ENCODE assay signal across 2 cellular contexts in genomic region chr1:31199301-31199790, GRCh38.
TF ChIP-seq lines count a peak whose summit lies in the region.

No MANE protein-coding gene starts in this region.

TF ChIP-seq in HepG2, 621 proteins besides CTCF, POLR2A, EP300 and RAD21:
- TF ChIP-seq ZNF768 (CRISPR knock-in tag; IDR thresholded peaks at IDR 0.05) (0 out of 2 replicates have a peak, but pooled peaks have one; percentile 43), ZNF530 (CRISPR knock-in tag; IDR thresholded peaks at IDR 0.05; ENCODE audit: low read depth) (no peak)
TF ChIP-seq in HepG2: peak in this region for 1.

TF ChIP-seq in H1, 55 proteins besides CTCF, POLR2A, EP300 and RAD21:
- TF ChIP-seq SP4 (IDR thresholded peaks at IDR 0.05; ENCODE audit: low read length) (no peak), CBX8 (IDR thresholded peaks at IDR 0.05; ENCODE audit: borderline replicate concordance, low read depth, low read length) (no peak), BRCA1 (IDR thresholded peaks at IDR 0.05; ENCODE audit: low read depth, low read length) (no peak), ASH2L (IDR thresholded peaks at IDR 0.05; ENCODE audit: low read length) (no peak), CTBP2 (IDR thresholded peaks at IDR 0.05; ENCODE audit: borderline replicate concordance, insufficient read depth, insufficient read length, low read length) (no peak), MAFK (IDR thresholded peaks at IDR 0.05; ENCODE audit: low read depth, low read length) (no peak), GABPA (IDR thresholded peaks at IDR 0.05; ENCODE audit: borderline replicate concordance, insufficient read depth, low read length) (no peak), KDM1A (IDR thresholded peaks at IDR 0.05; ENCODE audit: borderline replicate concordance, low read length) (no peak), TCF12 (IDR thresholded peaks at IDR 0.05; ENCODE audit: low read depth, low read length) (no peak), JUND (IDR thresholded peaks at IDR 0.05; ENCODE audit: low read length) (no peak), CHD1 (IDR thresholded peaks at IDR 0.05; ENCODE audit: low read depth, low read length) (no peak), BACH1 (IDR thresholded peaks at IDR 0.05; ENCODE audit: low read length) (no peak), SAP30 (IDR thresholded peaks at IDR 0.05; ENCODE audit: insufficient read depth, insufficient replicate concordance, low read length) (no peak), ATF3 (IDR thresholded peaks at IDR 0.05; ENCODE audit: insufficient read depth, low read depth, low read length) (no peak), CBX5 (IDR thresholded peaks at IDR 0.05; ENCODE audit: low read depth, low read length) (no peak)
- TF ChIP-seq, protein P1, sequence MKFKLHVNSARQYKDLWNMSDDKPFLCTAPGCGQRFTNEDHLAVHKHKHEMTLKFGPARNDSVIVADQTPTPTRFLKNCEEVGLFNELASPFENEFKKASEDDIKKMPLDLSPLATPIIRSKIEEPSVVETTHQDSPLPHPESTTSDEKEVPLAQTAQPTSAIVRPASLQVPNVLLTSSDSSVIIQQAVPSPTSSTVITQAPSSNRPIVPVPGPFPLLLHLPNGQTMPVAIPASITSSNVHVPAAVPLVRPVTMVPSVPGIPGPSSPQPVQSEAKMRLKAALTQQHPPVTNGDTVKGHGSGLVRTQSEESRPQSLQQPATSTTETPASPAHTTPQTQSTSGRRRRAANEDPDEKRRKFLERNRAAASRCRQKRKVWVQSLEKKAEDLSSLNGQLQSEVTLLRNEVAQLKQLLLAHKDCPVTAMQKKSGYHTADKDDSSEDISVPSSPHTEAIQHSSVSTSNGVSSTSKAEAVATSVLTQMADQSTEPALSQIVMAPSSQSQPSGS (IDR thresholded peaks at IDR 0.05; ENCODE audit: low read length) = no peak
TF ChIP-seq in H1: peak in this region for 0.
